In genomic region chr17:74728702-74729075, GRCh38 we compare ENCODE assay signal across 19 cellular contexts. TPM values are rescaled to one million over a fixed set of nuclear protein-coding genes. Genes with fewer than 3 reads are reported as not detected.
DNase-seq lines count a peak whose midpoint lies in the region; ATAC-seq, FAIRE-seq and TF ChIP-seq lines count a peak whose summit lies in the region.
"Had no signal": no experiment of that assay in that cellular context is flagged by ENCODE, and none has a peak within 500 bp of the region (broad histone marks: within the 10 kb centered on the region; RNA-seq: fewer than 3 reads in every experiment).

No MANE protein-coding gene starts in this region.

- dilution Hi-C loops in IMR-90 (cut with HindIII; ENCODE audit: low sequenced_read_pairs, unreplicated experiment) = no loop called here

- peaks cover 2% of the 10 kb centered on the region; the same call in 1 of the 2 replicates for H3K27me3 ChIP-seq in IMR-90 (ENCODE audit: control insufficient read depth, insufficient read depth, low read length)
- peaks cover 2% of the 10 kb centered on the region for H3K27me3 ChIP-seq in bronchial epithelial cell (ENCODE audit: control insufficient read depth, insufficient read depth, low read length)
- H3K27me3 ChIP-seq: BLaER1 had no signal

- H2BK5ac ChIP-seq in IMR-90 (ENCODE audit: low read depth, low read length, poor library complexity, severe bottlenecking) = peak overlapping the region; percentile 19

- H3K18ac ChIP-seq in IMR-90 (ENCODE audit: low read depth, low read length) = no peak overlapping the region

- H3K9ac ChIP-seq in IMR-90 (ENCODE audit: low read depth, low read length) = no peak overlapping the region
- H3K9ac ChIP-seq: BLaER1 had no signal

- no peaks in the 10 kb centered on the region for H3K4me1 ChIP-seq in IMR-90 (ENCODE audit: control insufficient read depth, insufficient read depth, low read length)
- H3K4me1 ChIP-seq: HAP-1 had no signal

- CTCF ChIA-PET in IMR-90 (lab: Yijun Ruan, JAX) = no interaction called here

- H2BK15ac ChIP-seq in IMR-90 (ENCODE audit: low read depth, low read length) = no peak overlapping the region

- H3K23ac ChIP-seq in IMR-90 (ENCODE audit: low read depth, low read length) = no peak overlapping the region

- H3K27ac ChIP-seq in IMR-90 (ENCODE audit: insufficient read depth, low read length) = no peak overlapping the region
- H3K27ac ChIP-seq: BLaER1 had no signal

- no peak overlapping the region for H3K14ac ChIP-seq in IMR-90 (replicated peaks; ENCODE audit: low read depth, low read length)

- H3K56ac ChIP-seq in IMR-90 (ENCODE audit: extremely low read depth, insufficient read depth, low read length) = no peak overlapping the region

- ATAC-seq in IMR-90 (ENCODE audit: low read depth) = no peak

- POLR2A ChIA-PET in IMR-90 (lab: Charles Lee; ENCODE audit: unreplicated experiment) = no interaction called here

- 60% methylated on average over 3 of the region's 3 CpGs; no CpG with 5 or more reads in 1 of the 2 experiments for WGBS in IMR-90 (ENCODE audit: extremely low coverage in 2 of 2, insufficient read length in 1 of 2), 2 experiments

- no peak overlapping the region for H3K27ac Mint-ChIP-seq in type B pancreatic cell
- H3K27ac Mint-ChIP-seq: CD4-positive, alpha-beta memory T cell had no signal

- H2BK20ac ChIP-seq in IMR-90 (ENCODE audit: low read depth, low read length) = no peak overlapping the region

- H3K9me3 ChIP-seq in IMR-90 (ENCODE audit: control insufficient read depth, insufficient read depth, low read length) = peaks cover 3% of the 10 kb centered on the region; the same call in 1 of the 2 replicates
- H3K9me3 ChIP-seq: BLaER1, HAP-1 had no signal

- no peak overlapping the region for H3K4me2 ChIP-seq in IMR-90 (ENCODE audit: low read depth, low read length)
- H3K4me2 ChIP-seq: BLaER1 had no signal

- H4K5ac ChIP-seq in IMR-90 (ENCODE audit: low read depth, low read length) = no peak overlapping the region

- no peak for TF ChIP-seq RAD21 in IMR-90 (IDR thresholded peaks at IDR 0.05; ENCODE audit: low read length)

- no peak overlapping the region for H2AK5ac ChIP-seq in IMR-90 (ENCODE audit: low read depth, low read length)

- no peak overlapping the region for H4K8ac ChIP-seq in IMR-90 (ENCODE audit: low read depth in 2 of 2, low read length in 2 of 2)

- H3K27me3 Mint-ChIP-seq in type B pancreatic cell = peaks cover 4% of the 10 kb centered on the region
- H3K27me3 Mint-ChIP-seq: CD4-positive, alpha-beta memory T cell had no signal

- intact Hi-C loops in IMR-90 (cut with micrococcal nuclease) = no loop called here

- H4K91ac ChIP-seq in IMR-90 (ENCODE audit: insufficient read depth, low read depth, low read length) = no peak overlapping the region

- TF ChIP-seq POLR2A in IMR-90 (IDR thresholded peaks at IDR 0.05; ENCODE audit: low read depth, low read length) = no peak

- no peaks in the 10 kb centered on the region for H3K36me3 ChIP-seq in IMR-90 (ENCODE audit: control insufficient read depth, insufficient read depth, low read length)
- no peaks in the 10 kb centered on the region for H3K36me3 ChIP-seq in bronchial epithelial cell (ENCODE audit: control insufficient read depth, insufficient read depth, low read length)
- H3K36me3 ChIP-seq: BLaER1, HAP-1 had no signal

- no peak overlapping the region for H3K4me3 Mint-ChIP-seq in type B pancreatic cell
- H3K4me3 Mint-ChIP-seq: CD14-positive monocyte; CD4-positive, alpha-beta memory T cell had no signal

- BruUV-seq in IMR-90 (replicated peaks; lab: Mats Ljungman, UMichigan) = no TSS peak

- no peaks in the 10 kb centered on the region for H3K9me3 Mint-ChIP-seq in type B pancreatic cell
- H3K9me3 Mint-ChIP-seq: CD4-positive, alpha-beta memory T cell had no signal

- no peaks in the 10 kb centered on the region for H3K79me1 ChIP-seq in IMR-90 (ENCODE audit: low read depth in 1 of 2, low read length in 2 of 2)

- no peak overlapping the region for H3K4me3 ChIP-seq in IMR-90 (ENCODE audit: insufficient read depth, low read depth, low read length)
- no peak overlapping the region for H3K4me3 ChIP-seq in bronchial epithelial cell (ENCODE audit: low read depth, low read length)
- H3K4me3 ChIP-seq: BLaER1, HAP-1 had no signal

- no peak overlapping the region for H2AFZ ChIP-seq in IMR-90 (replicated peaks; ENCODE audit: low read length, poor library complexity)

- FAIRE-seq in GM18507 (lab: Jason Lieb, UNC) (peak; percentile 26), bronchial epithelial cell (lab: Jason Lieb, UNC) (peak; percentile 99), urothelium cell line (lab: Jason Lieb, UNC) (peak; percentile 99)
- FAIRE-seq: GM19239 had no signal

- no peaks in the 10 kb centered on the region for H3K36me3 Mint-ChIP-seq in type B pancreatic cell
- H3K36me3 Mint-ChIP-seq: CD14-positive monocyte; CD4-positive, alpha-beta memory T cell had no signal

- TF ChIP-seq CTCF in IMR-90 (conservative IDR thresholded peaks at IDR 0.05; ENCODE audit: low read depth, low read length) (no peak), bronchial epithelial cell (IDR thresholded peaks at IDR 0.05; ENCODE audit: insufficient read depth, low read length, severe bottlenecking) (no peak), type B pancreatic cell (conservative IDR thresholded peaks at IDR 0.05) (no peak)

- no peak overlapping the region for H2BK120ac ChIP-seq in IMR-90 (ENCODE audit: low read depth, low read length)

- no peaks in the 10 kb centered on the region for H4K20me1 ChIP-seq in IMR-90 (ENCODE audit: insufficient read depth, low read length)
- H4K20me1 ChIP-seq: BLaER1 had no signal

- in situ Hi-C loops in IMR-90 (cut with MboI; ENCODE audit: low sequenced_read_pairs) = no loop called here

- no peak overlapping the region for H3K4ac ChIP-seq in IMR-90 (ENCODE audit: low read depth, low read length)

- no peak overlapping the region for H2AK9ac ChIP-seq in IMR-90 (replicated peaks; ENCODE audit: low read depth, low read length, poor library complexity)

- H3K9me1 ChIP-seq in IMR-90 (ENCODE audit: insufficient read depth, low read length) = no peaks in the 10 kb centered on the region

- DNase-seq in GM18507 (ENCODE audit: extremely low spot score, insufficient read length, low read depth) (no peak), IMR-90 (no peak), bronchial epithelial cell (ENCODE audit: low read depth) (no peak), urothelium cell line (ENCODE audit: low spot score) (no peak), A172 (ENCODE audit: low spot score) (no peak), type B pancreatic cell (ENCODE audit: extremely low spot score, unreplicated experiment) (no peak)
- DNase-seq in activated CD8-positive, alpha-beta memory T cell treated with anti-CD3 and anti-CD28 coated beads, Interleukin-2, amount 50 U/mL, for 4 hours = no peak
- DNase-seq: CD4-positive, alpha-beta memory T cell; DMS153; DMS79; GF-D8 had no signal

- no peaks in the 10 kb centered on the region for H3K4me1 Mint-ChIP-seq in type B pancreatic cell (ENCODE audit: unreplicated experiment)

TF ChIP-seq in IMR-90, 13 proteins besides CTCF, POLR2A, EP300 and RAD21:
- TF ChIP-seq MAZ (IDR thresholded peaks at IDR 0.05; ENCODE audit: borderline replicate concordance, low read depth, low read length) = no peak
- no peak for TF ChIP-seq SMC3 (IDR thresholded peaks at IDR 0.05; ENCODE audit: low read depth, low read length)
- TF ChIP-seq RFX5 (IDR thresholded peaks at IDR 0.05; ENCODE audit: low read depth, low read length) = no peak
- TF ChIP-seq BHLHE40 (IDR thresholded peaks at IDR 0.05; ENCODE audit: low read depth, low read length) = no peak
- no peak for TF ChIP-seq ELK1 (IDR thresholded peaks at IDR 0.05; ENCODE audit: borderline replicate concordance, low read depth, low read length)
- no peak for TF ChIP-seq NFE2L2 (IDR thresholded peaks at IDR 0.05; ENCODE audit: low read depth, low read length)
- no peak for TF ChIP-seq RCOR1 (IDR thresholded peaks at IDR 0.05; ENCODE audit: insufficient replicate concordance, low read length)

RNA-seq across cellular contexts. Expression of gene RAB37, which starts 8.4 kb away (rescaled TPM):
- total RNA-seq in IMR-90 (2012; rRNA removed) (not detected in 2 replicates), bronchial epithelial cell (under 0.01 and 0.38 TPM in 2 replicates), type B pancreatic cell (ENCODE audit: low replicate concordance) (3.4 and 4.2 TPM in 2 replicates)
- polyA plus RNA-seq in IMR-90 (2012; rRNA removed) = 0.19 TPM in 1 of 2 replicates, not detected in the other
- polyA plus RNA-seq in IMR-90 (2012; cell fraction: cytosol; rRNA removed) = 0.09 and 0.10 TPM in 2 replicates
- 0.12 and 0.16 TPM in 2 replicates for polyA plus RNA-seq in IMR-90 (2012; cell fraction: nucleus; rRNA removed; ENCODE audit: low replicate concordance)
- total RNA-seq in A172 (2014; rRNA removed; shearing (Covaris generic)) = 0.05 TPM in 1 of 2 replicates, not detected in the other
- total RNA-seq: A673, Daoy, H4 had no signal

RNA-seq across cellular contexts. Expression of gene CD300LF, which starts 16.0 kb away (rescaled TPM):
- not detected in 2 replicates for total RNA-seq in IMR-90 (2012; rRNA removed)
- polyA plus RNA-seq in IMR-90 (2012; rRNA removed) = not detected in 2 replicates
- polyA plus RNA-seq in IMR-90 (2012; cell fraction: cytosol; rRNA removed) = not detected in 2 replicates
- not detected in 2 replicates for polyA plus RNA-seq in IMR-90 (2012; cell fraction: nucleus; rRNA removed; ENCODE audit: low replicate concordance)
- not detected in 2 replicates for total RNA-seq in bronchial epithelial cell
- total RNA-seq in A172 (2014; rRNA removed; shearing (Covaris generic)) = not detected in 2 replicates
- 0.19 TPM in 1 of 2 replicates, not detected in the other for total RNA-seq in type B pancreatic cell (ENCODE audit: low replicate concordance)
- total RNA-seq: A673, Daoy, H4 had no signal
- polyA plus RNA-seq: AG04450; CD4-positive, alpha-beta memory T cell had no signal

RNA-seq across cellular contexts. Expression of gene NHERF1, which starts 19.7 kb away (rescaled TPM):
- 3.3 and 3.8 TPM in 2 replicates for total RNA-seq in IMR-90 (2012; rRNA removed)
- 11.8 and 14.5 TPM in 2 replicates for polyA plus RNA-seq in IMR-90 (2012; rRNA removed)
- polyA plus RNA-seq in IMR-90 (2012; cell fraction: cytosol; rRNA removed) = 12.1 and 16.9 TPM in 2 replicates
- 8.0 and 9.1 TPM in 2 replicates for polyA plus RNA-seq in IMR-90 (2012; cell fraction: nucleus; rRNA removed; ENCODE audit: low replicate concordance)
- total RNA-seq in bronchial epithelial cell = 35.3 and 55.8 TPM in 2 replicates
- 205 and 246 TPM in 2 replicates for total RNA-seq in A172 (2014; rRNA removed; shearing (Covaris generic))
- 86.9 and 157 TPM in 2 replicates for total RNA-seq in type B pancreatic cell (ENCODE audit: low replicate concordance)

RNA-seq across cellular contexts. Expression of gene NAT9, which starts 47.5 kb away (rescaled TPM):
- total RNA-seq in IMR-90 (2012; rRNA removed) = 25.8 and 48.9 TPM in 2 replicates
- 60.7 and 62.0 TPM in 2 replicates for polyA plus RNA-seq in IMR-90 (2012; rRNA removed)
- 37.4 and 41.6 TPM in 2 replicates for polyA plus RNA-seq in IMR-90 (2012; cell fraction: cytosol; rRNA removed)
- 399 and 532 TPM in 2 replicates for polyA plus RNA-seq in IMR-90 (2012; cell fraction: nucleus; rRNA removed; ENCODE audit: low replicate concordance)
- 35.8 and 64.5 TPM in 2 replicates for total RNA-seq in bronchial epithelial cell
- total RNA-seq in A172 (2014; rRNA removed; shearing (Covaris generic)) = 22.8 and 32.5 TPM in 2 replicates
- 54.7 and 67.2 TPM in 2 replicates for total RNA-seq in type B pancreatic cell (ENCODE audit: low replicate concordance)
